In the genomic region with DNA sequence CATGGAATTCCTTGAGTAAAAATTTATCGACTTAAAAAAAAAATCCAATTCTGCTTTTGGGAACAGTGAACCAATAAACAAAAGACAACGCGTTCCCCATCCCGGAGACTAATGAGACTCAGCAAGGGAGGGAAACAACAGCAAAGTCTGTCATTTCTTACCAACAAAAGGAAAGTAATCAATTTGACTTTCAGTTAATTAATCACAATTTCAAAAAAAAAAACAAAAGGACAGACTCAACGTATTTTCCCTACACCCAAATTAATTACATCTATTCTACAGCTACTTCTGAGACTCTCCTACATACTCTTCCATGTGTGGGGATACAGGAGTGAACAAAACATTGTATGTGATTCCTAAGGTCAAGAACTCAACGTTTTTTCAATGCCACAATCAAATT, we compare ENCODE assay signal across 8 cellular contexts. TPM values are rescaled to one million over a fixed set of nuclear protein-coding genes. Genes with fewer than 3 reads are reported as not detected.
A peak's percentile ranks its signal among the peaks of the same experiment; 100 is the strongest.
DNase-seq lines count a peak whose midpoint lies in the region; ATAC-seq and TF ChIP-seq lines count a peak whose summit lies in the region.

No MANE protein-coding gene starts in this region.

- H3K79me2 ChIP-seq in PC-3 (ENCODE audit: low read length) (peaks cover 68% of the 10 kb centered on the region), parathyroid adenoma (peaks cover 23% of the 10 kb centered on the region)

- H4K20me1 ChIP-seq in PC-3 (ENCODE audit: low read length) = peaks cover 44% of the 10 kb centered on the region

- WGBS in endodermal cell (ENCODE audit: insufficient coverage in 1 of 2, insufficient read length in 1 of 2), 2 experiments = 35 to 46% methylated on average over 6 of the region's 6 CpGs

- no peak for DNase-seq in GM12864 (ENCODE audit: low read depth)
- DNase-seq in PC-3 = no peak
- no peak for DNase-seq in endodermal cell
- DNase-seq in NCI-H446 (lab: John Stamatoyannopoulos, UW) = no peak

- H3K27me3 Mint-ChIP-seq in endodermal cell (ENCODE audit: insufficient read depth) = no peaks in the 10 kb centered on the region

- CTCF ChIA-PET in PC-3 (lab: Charles Lee) = interaction anchor here (0.6 to 0.7 kb wide), 2 partner anchors 15 to 230 kb away, joined by 3 to 11 read pairs; no protein-coding TSS in a partner anchor

- peak overlapping the region; percentile 80 for H3K4me2 ChIP-seq in PC-3 (ENCODE audit: low read length)
- H3K4me2 ChIP-seq in parathyroid adenoma (ENCODE audit: low read length) = peak overlapping the region; percentile 32

- peak overlapping the region; percentile 39 for H3K27ac Mint-ChIP-seq in endodermal cell

- H3K36me3 ChIP-seq in PC-3 (ENCODE audit: low read depth, low read length) (no peaks in the 10 kb centered on the region; the same call in 1 of the 2 replicates), endodermal cell (ENCODE audit: control insufficient read depth, insufficient read depth, low read length) (peaks cover 22% of the 10 kb centered on the region), parathyroid adenoma (ENCODE audit: control insufficient read depth, insufficient read depth, low read length) (no peaks in the 10 kb centered on the region)

- BruUV-seq in PC-3 (replicated peaks; lab: Mats Ljungman, UMichigan) = no TSS peak

- no peak for ATAC-seq in PC-3
- ATAC-seq in GM19467 (IDR thresholded peaks at IDR 0.05; ENCODE audit: unreplicated experiment) = no peak
- ATAC-seq in HG03521 (IDR thresholded peaks at IDR 0.05; ENCODE audit: unreplicated experiment) = no peak
- no peak for ATAC-seq in GM19395 (IDR thresholded peaks at IDR 0.05; ENCODE audit: unreplicated experiment)

- peaks cover 6% of the 10 kb centered on the region for H3K9me3 Mint-ChIP-seq in endodermal cell

- TF ChIP-seq CTCF in GM12864 (IDR thresholded peaks at IDR 0.05; ENCODE audit: low read depth, low read length, missing control alignments) (no peak), PC-3 (conservative IDR thresholded peaks at IDR 0.05; ENCODE audit: low read depth, low read length) (no peak), endodermal cell (conservative IDR thresholded peaks at IDR 0.05) (no peak), parathyroid adenoma (IDR thresholded peaks at IDR 0.05) (no peak)

- peak overlapping the region; percentile 77 for H3K4me3 Mint-ChIP-seq in endodermal cell

- POLR2A ChIA-PET in PC-3 (lab: Charles Lee; ENCODE audit: unreplicated experiment) = no interaction called here

- peaks cover 18% of the 10 kb centered on the region for H3K36me3 Mint-ChIP-seq in endodermal cell (ENCODE audit: low read depth)

- H3K27me3 ChIP-seq in PC-3 (ENCODE audit: low read length) = no peaks in the 10 kb centered on the region
- H3K27me3 ChIP-seq in endodermal cell (ENCODE audit: control insufficient read depth, insufficient read depth, low read length, poor library complexity, severe bottlenecking) = no peaks in the 10 kb centered on the region
- no peaks in the 10 kb centered on the region for H3K27me3 ChIP-seq in parathyroid adenoma (ENCODE audit: control insufficient read depth, insufficient read depth, low read length)

- H3K9me3 ChIP-seq in PC-3 (ENCODE audit: low read length) (no peaks in the 10 kb centered on the region), endodermal cell (ENCODE audit: control insufficient read depth, low read length) (peaks cover 3% of the 10 kb centered on the region), parathyroid adenoma (ENCODE audit: control insufficient read depth, low read length) (no peaks in the 10 kb centered on the region)

- peak overlapping the region; percentile 97 for H3K9ac ChIP-seq in PC-3 (ENCODE audit: low read length)
- peak overlapping the region; percentile 89 for H3K9ac ChIP-seq in endodermal cell (ENCODE audit: extremely low read depth, low read length, poor library complexity, severe bottlenecking)
- H3K9ac ChIP-seq in parathyroid adenoma = no peak overlapping the region

- intact Hi-C loops in PC-3 (cut with micrococcal nuclease) = no loop called here

- no peaks in the 10 kb centered on the region for H3K9me2 ChIP-seq in PC-3 (replicated peaks; ENCODE audit: low read length)

- peaks cover 11% of the 10 kb centered on the region for H3F3A ChIP-seq in PC-3 (ENCODE audit: low read length, unreplicated experiment)

- no peak overlapping the region for H2AFZ ChIP-seq in PC-3 (ENCODE audit: low read length)
- no peak overlapping the region for H2AFZ ChIP-seq in parathyroid adenoma

- H3K4me3 ChIP-seq in GM12864 (ENCODE audit: low read depth, low read length) (peak overlapping the region; percentile 69), PC-3 (ENCODE audit: low read length) (peak overlapping the region; percentile 97), endodermal cell (ENCODE audit: low read length) (peak overlapping the region; percentile 91), parathyroid adenoma (ENCODE audit: low read depth, low read length) (peak overlapping the region; percentile 58)

- H3K27ac ChIP-seq in PC-3 (ENCODE audit: low read length) = no peak overlapping the region
- no peak overlapping the region for H3K27ac ChIP-seq in endodermal cell (ENCODE audit: low read depth, low read length)
- no peak overlapping the region for H3K27ac ChIP-seq in parathyroid adenoma

- H3K4me1 Mint-ChIP-seq in endodermal cell = peaks cover 49% of the 10 kb centered on the region

- H3K4me1 ChIP-seq in PC-3 (ENCODE audit: insufficient read depth, low read length) = peaks cover 48% of the 10 kb centered on the region
- peaks cover 3% of the 10 kb centered on the region for H3K4me1 ChIP-seq in endodermal cell (ENCODE audit: control insufficient read depth, insufficient read depth, low read length)
- H3K4me1 ChIP-seq in parathyroid adenoma = peaks cover 7% of the 10 kb centered on the region

RNA-seq across cellular contexts. Expression of a gene that starts 1.9 kb away (rescaled TPM):
- total RNA-seq in PC-3 (2014; rRNA removed) (86.2 and 131 TPM in 2 replicates), endodermal cell (100 to 1,000 TPM; 121 to 127 TPM)
- polyA plus RNA-seq in endodermal cell (2013, experiment 1 of 2) = 120 TPM
- polyA plus RNA-seq in endodermal cell (2013, experiment 2 of 2) = 141 TPM
